In the genomic region with DNA sequence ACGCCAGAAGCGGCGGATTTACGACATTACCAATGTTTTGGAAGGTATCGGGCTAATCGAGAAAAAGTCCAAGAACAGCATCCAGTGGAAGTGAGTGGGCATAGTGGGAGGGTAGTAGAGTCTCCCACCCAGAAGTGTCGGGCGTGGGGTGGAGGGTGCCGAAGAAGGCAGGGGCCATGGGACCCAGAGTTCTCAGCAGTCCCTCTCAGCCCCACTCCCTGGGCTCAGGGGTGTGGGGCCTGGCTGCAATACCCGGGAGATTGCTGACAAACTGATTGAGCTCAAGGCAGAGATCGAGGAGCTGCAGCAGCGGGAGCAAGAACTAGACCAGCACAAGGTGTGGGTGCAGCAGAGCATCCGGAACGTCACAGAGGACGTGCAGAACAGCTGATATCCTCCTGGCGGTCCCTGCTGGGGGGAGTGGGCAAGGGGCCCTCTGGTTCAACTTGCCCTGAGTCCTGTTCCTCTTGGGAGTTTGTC, we compare ENCODE assay signal across 11 cellular contexts. TPM values are rescaled to one million over a fixed set of nuclear protein-coding genes. Genes with fewer than 3 reads are reported as not detected.
DNase-seq lines count a peak whose midpoint lies in the region; ATAC-seq, FAIRE-seq and TF ChIP-seq lines count a peak whose summit lies in the region.
"Had no signal": no experiment of that assay in that cellular context is flagged by ENCODE, and none has a peak within 500 bp of the region (broad histone marks: within the 10 kb centered on the region; RNA-seq: fewer than 3 reads in every experiment).

No MANE protein-coding gene starts in this region.

- ATAC-seq in SK-N-SH treated with all-trans-retinoic acid at 6 μM for 48 hours: no peak
- ATAC-seq in HG02852 (IDR thresholded peaks at IDR 0.05; ENCODE audit: unreplicated experiment): no peak

- H3K9me2 ChIP-seq in SK-N-SH: no peaks in the 10 kb centered on the region

- H2AFZ ChIP-seq in SK-N-SH (ENCODE audit: low read depth): no peak overlapping the region

- CTCF ChIA-PET in SK-N-SH (lab: Yijun Ruan, JAX): interaction anchor here (0.6 to 1.4 kb wide), 8 partner anchors 16 to 369 kb away, joined by 3 to 4 read pairs (median 3); partner anchors contain the start of genes CTCF, NOL3 and TMEM208

- H3K27me3 ChIP-seq in SK-N-SH (ENCODE audit: insufficient read depth) (no peaks in the 10 kb centered on the region), testis (no peaks in the 10 kb centered on the region)

- peak overlapping the region; percentile 94 for H3K4me3 Mint-ChIP-seq in activated naive CD8-positive, alpha-beta T cell

- peak overlapping the region; percentile 76 to 80; a peak in 2 of 4 replicates for H3K27ac ChIP-seq in SK-N-SH (ENCODE audit: low read depth in 2 of 2, low read length in 1 of 2)
- no peak overlapping the region for H3K27ac ChIP-seq in kidney (ENCODE audit: low read depth in 2 of 2, low read length in 2 of 2)
- peak overlapping the region; percentile 70 to 74 for H3K27ac ChIP-seq in testis

- peak overlapping the region; percentile 98 for H3K9ac ChIP-seq in SK-N-SH
- H3K9ac ChIP-seq in kidney (ENCODE audit: low read length in 2 of 2): peak overlapping the region; percentile 97 to 99

- no peak for TF ChIP-seq EP300 in SK-N-SH (IDR thresholded peaks at IDR 0.05; ENCODE audit: borderline replicate concordance in 1 of 2, low read depth in 1 of 2, low read length in 1 of 2)

- TF ChIP-seq CTCF in SK-N-SH (IDR thresholded peaks at IDR 0.05) (no peak), kidney (IDR thresholded peaks at IDR 0.05; ENCODE audit: borderline replicate concordance, extremely low read depth, insufficient read depth) (no peak), testis (IDR thresholded peaks at IDR 0.05) (no peak)

- 3% methylated on average over 13 of the region's 16 CpGs for WGBS in SK-N-SH (ENCODE audit: low lambda C conversion rate)
- 14 to 26% methylated on average over 16 of the region's 16 CpGs for WGBS in testis, 2 donors

- H3K4me1 Mint-ChIP-seq in activated naive CD8-positive, alpha-beta T cell (ENCODE audit: low read depth): peaks cover 34% of the 10 kb centered on the region

- peaks cover 50% of the 10 kb centered on the region for H3K79me2 ChIP-seq in SK-N-SH (ENCODE audit: insufficient read depth)

- no peak for FAIRE-seq in kidney (lab: Jason Lieb, UNC)
- FAIRE-seq: A204.1 had no signal

- H3K27me3 Mint-ChIP-seq in activated naive CD8-positive, alpha-beta T cell: peaks cover 1% of the 10 kb centered on the region

- H3K27ac Mint-ChIP-seq in activated naive CD8-positive, alpha-beta T cell: peak overlapping the region; percentile 72

- POLR2A ChIA-PET in SK-N-SH (lab: Yijun Ruan, JAX): interaction anchor here (0.7 to 2.9 kb wide), 7 partner anchors 9 to 39 kb away, joined by 3 to 8 read pairs (median 4); partner anchors contain the start of genes NOL3 and TMEM208

- H3K9me3 ChIP-seq in SK-N-SH: no peaks in the 10 kb centered on the region
- no peaks in the 10 kb centered on the region for H3K9me3 ChIP-seq in kidney (ENCODE audit: control insufficient read depth in 1 of 2, low read length in 2 of 2)
- no peaks in the 10 kb centered on the region for H3K9me3 ChIP-seq in testis

- H3K4me2 ChIP-seq in SK-N-SH: peak overlapping the region; percentile 100

- intact Hi-C loops in kidney (cut with DNase I): no loop called here
- intact Hi-C loops in testis (cut with DNase I; ENCODE audit: low total_unique reads): no loop called here

- TF ChIP-seq RAD21 in SK-N-SH (IDR thresholded peaks at IDR 0.05; ENCODE audit: low read length): no peak

- peak overlapping the region; percentile 96 to 99 for H3K4me3 ChIP-seq in SK-N-SH (ENCODE audit: low read depth in 2 of 2, low read length in 1 of 2)
- H3K4me3 ChIP-seq in kidney (ENCODE audit: low read length in 2 of 2): peak overlapping the region; percentile 93 to 99
- peak overlapping the region; percentile 96 to 99 for H3K4me3 ChIP-seq in testis

- H3K4me1 ChIP-seq in SK-N-SH (ENCODE audit: control insufficient read depth in 1 of 2, insufficient read depth in 2 of 2, low read depth in 1 of 2, low read length in 1 of 2) (peaks cover 8 to 25% of the 10 kb centered on the region in 2 experiments; a peak in 3 of 4 replicates), kidney (ENCODE audit: control insufficient read depth in 1 of 2, insufficient read depth in 1 of 2, low read depth in 1 of 2, low read length in 2 of 2) (peaks cover 27 to 42% of the 10 kb centered on the region in 2 donors), testis (peaks cover 32% of the 10 kb centered on the region)

- TF ChIP-seq POLR2A in testis (IDR thresholded peaks at IDR 0.05): no peak

- H3F3A ChIP-seq in SK-N-SH (replicated peaks; ENCODE audit: insufficient read depth): peaks cover 27% of the 10 kb centered on the region

- H3K9me3 Mint-ChIP-seq in activated naive CD8-positive, alpha-beta T cell (ENCODE audit: low read depth): no peaks in the 10 kb centered on the region

- DNase-seq in SK-N-SH (peak; percentile 44), kidney (no peak), testis (no peak), COR-L47 (lab: John Stamatoyannopoulos, UW) (no peak), cortex of kidney (lab: John Stamatoyannopoulos, UW) (no peak)
- DNase-seq: left cardiac atrium, NCI-H1417 treated with DMSO at 0.1 percent for 48 hours had no signal

- peaks cover 29 to 47% of the 10 kb centered on the region in 2 experiments for H3K36me3 ChIP-seq in SK-N-SH (replicated peaks in 1 of 2; ENCODE audit: control insufficient read depth in 1 of 2, insufficient read depth in 2 of 2, low read length in 1 of 2)
- peaks cover 26 to 45% of the 10 kb centered on the region in 2 donors for H3K36me3 ChIP-seq in kidney (ENCODE audit: control insufficient read depth in 1 of 2, insufficient read depth in 2 of 2, low read length in 2 of 2)
- H3K36me3 ChIP-seq in testis (ENCODE audit: low read depth, missing control alignments): no peaks in the 10 kb centered on the region

- H3K36me3 Mint-ChIP-seq in activated naive CD8-positive, alpha-beta T cell: no peaks in the 10 kb centered on the region

- peaks cover 21% of the 10 kb centered on the region for H4K20me1 ChIP-seq in SK-N-SH (ENCODE audit: insufficient read depth)

TF ChIP-seq in SK-N-SH, 30 proteins besides CTCF, POLR2A, EP300 and RAD21 (continues in another document):
- TF ChIP-seq TCF12 (IDR thresholded peaks at IDR 0.05): no peak
- TF ChIP-seq ELF1 (IDR thresholded peaks at IDR 0.05): no peak
- TF ChIP-seq RCOR1 (IDR thresholded peaks at IDR 0.05; ENCODE audit: low read length): no peak
- TF ChIP-seq USF1 (IDR thresholded peaks at IDR 0.05; ENCODE audit: borderline replicate concordance, low read depth): no peak
- TF ChIP-seq YY1 (IDR thresholded peaks at IDR 0.05; ENCODE audit: low read depth): no peak

TF ChIP-seq in SK-N-SH treated with all-trans-retinoic acid at 6 μM for 48 hours, 23 proteins besides CTCF, POLR2A, EP300 and RAD21:
- TF ChIP-seq GLIS3 (CRISPR knock-in tag; IDR thresholded peaks at IDR 0.05) (no peak), PPARA (CRISPR knock-in tag; IDR thresholded peaks at IDR 0.05; ENCODE audit: borderline replicate concordance) (no peak), CSDC2 (CRISPR knock-in tag; IDR thresholded peaks at IDR 0.05) (no peak), OSR1 (CRISPR knock-in tag; IDR thresholded peaks at IDR 0.05) (no peak), RARB (CRISPR knock-in tag; IDR thresholded peaks at IDR 0.05) (no peak), ISL1 (CRISPR knock-in tag; IDR thresholded peaks at IDR 0.05) (no peak), BACH2 (CRISPR knock-in tag; IDR thresholded peaks at IDR 0.05; ENCODE audit: borderline replicate concordance) (no peak)

RNA-seq across cellular contexts. Expression of gene E2F4, which starts 0.9 kb away (rescaled TPM):
- polyA plus RNA-seq in SK-N-SH (2012; rRNA removed) (168 and 210 TPM in 2 replicates), kidney (ENCODE audit: insufficient read depth, low read depth, low replicate concordance) (39.1 TPM), testis (ENCODE audit: insufficient read depth, low read depth, low replicate concordance) (72.5 TPM)
- polyA plus RNA-seq in SK-N-SH (2012; cell fraction: cytosol; rRNA removed): 67.3 and 95.5 TPM in 2 replicates
- polyA plus RNA-seq in SK-N-SH (2012; cell fraction: nucleus; rRNA removed): 745 and 747 TPM in 2 replicates
- total RNA-seq in kidney (54.4 TPM), testis (100 to 1,000 TPM; 110 to 126 TPM)

RNA-seq across cellular contexts. Expression of gene EXOC3L1, which starts 2.9 kb away (rescaled TPM):
- polyA plus RNA-seq in SK-N-SH (2012; rRNA removed) (0.46 and 0.83 TPM in 2 replicates), kidney (ENCODE audit: insufficient read depth, low read depth, low replicate concordance) (9.9 TPM), testis (ENCODE audit: insufficient read depth, low read depth, low replicate concordance) (2.6 TPM)
- polyA plus RNA-seq in SK-N-SH (2012; cell fraction: cytosol; rRNA removed): 0.22 and 0.26 TPM in 2 replicates
- 1.8 and 3.1 TPM in 2 replicates for polyA plus RNA-seq in SK-N-SH (2012; cell fraction: nucleus; rRNA removed)
- total RNA-seq in kidney (7.2 TPM), testis (1 to 10 TPM; 5.1 to 9.0 TPM)

RNA-seq across cellular contexts. Expression of gene ELMO3, which starts 6.1 kb away (rescaled TPM):
- 2.3 and 3.1 TPM in 2 replicates for polyA plus RNA-seq in SK-N-SH (2012; rRNA removed)
- 0.58 and 0.90 TPM in 2 replicates for polyA plus RNA-seq in SK-N-SH (2012; cell fraction: cytosol; rRNA removed)
- 20.1 and 23.3 TPM in 2 replicates for polyA plus RNA-seq in SK-N-SH (2012; cell fraction: nucleus; rRNA removed)
- total RNA-seq in kidney: 24.2 TPM
- 33.1 TPM for polyA plus RNA-seq in kidney (ENCODE audit: insufficient read depth, low read depth, low replicate concordance)
- total RNA-seq in testis: 10 to 100 TPM in 1 of 2 donors, 1 to 10 TPM in 1; 9.3 to 10.5 TPM
- 22.2 TPM for polyA plus RNA-seq in testis (ENCODE audit: insufficient read depth, low read depth, low replicate concordance)

RNA-seq across cellular contexts. Expression of gene MATCAP1, which starts 9.1 kb away (rescaled TPM):
- polyA plus RNA-seq in SK-N-SH (2012; rRNA removed) (68.5 and 83.5 TPM in 2 replicates), kidney (ENCODE audit: insufficient read depth, low read depth, low replicate concordance) (15.5 TPM), testis (ENCODE audit: insufficient read depth, low read depth, low replicate concordance) (44.6 TPM)
- 9.5 and 20.4 TPM in 2 replicates for polyA plus RNA-seq in SK-N-SH (2012; cell fraction: cytosol; rRNA removed)
- 409 and 450 TPM in 2 replicates for polyA plus RNA-seq in SK-N-SH (2012; cell fraction: nucleus; rRNA removed)
- total RNA-seq in kidney (38.8 TPM), testis (10 to 100 TPM; 65.1 to 89.4 TPM)

RNA-seq across cellular contexts. Expression of gene NOL3, which starts 22.5 kb away (rescaled TPM):
- polyA plus RNA-seq in SK-N-SH (2012; rRNA removed) (34.1 and 38.7 TPM in 2 replicates), kidney (ENCODE audit: insufficient read depth, low read depth, low replicate concordance) (35.3 TPM), testis (ENCODE audit: insufficient read depth, low read depth, low replicate concordance) (11.8 TPM)
- polyA plus RNA-seq in SK-N-SH (2012; cell fraction: cytosol; rRNA removed): 16.9 and 22.0 TPM in 2 replicates
- 131 and 167 TPM in 2 replicates for polyA plus RNA-seq in SK-N-SH (2012; cell fraction: nucleus; rRNA removed)
- total RNA-seq in kidney (36.4 TPM), testis (10 to 100 TPM; 16.2 to 34.9 TPM)

Comparison
In these comparisons a context has a peak if more than half of its experiments do, and no peak if none do; other contexts are left out.
1. H3K27ac ChIP-seq: peak in SK-N-SH (2 of 2) and testis (2 of 2); none in kidney (0 of 2).
2. Peak in every context shown above with its lines, with median percentiles within 50 percentile points of each other: H3K4me3 ChIP-seq.